ENCODE assay signal across 1 cellular context in the genomic region with DNA sequence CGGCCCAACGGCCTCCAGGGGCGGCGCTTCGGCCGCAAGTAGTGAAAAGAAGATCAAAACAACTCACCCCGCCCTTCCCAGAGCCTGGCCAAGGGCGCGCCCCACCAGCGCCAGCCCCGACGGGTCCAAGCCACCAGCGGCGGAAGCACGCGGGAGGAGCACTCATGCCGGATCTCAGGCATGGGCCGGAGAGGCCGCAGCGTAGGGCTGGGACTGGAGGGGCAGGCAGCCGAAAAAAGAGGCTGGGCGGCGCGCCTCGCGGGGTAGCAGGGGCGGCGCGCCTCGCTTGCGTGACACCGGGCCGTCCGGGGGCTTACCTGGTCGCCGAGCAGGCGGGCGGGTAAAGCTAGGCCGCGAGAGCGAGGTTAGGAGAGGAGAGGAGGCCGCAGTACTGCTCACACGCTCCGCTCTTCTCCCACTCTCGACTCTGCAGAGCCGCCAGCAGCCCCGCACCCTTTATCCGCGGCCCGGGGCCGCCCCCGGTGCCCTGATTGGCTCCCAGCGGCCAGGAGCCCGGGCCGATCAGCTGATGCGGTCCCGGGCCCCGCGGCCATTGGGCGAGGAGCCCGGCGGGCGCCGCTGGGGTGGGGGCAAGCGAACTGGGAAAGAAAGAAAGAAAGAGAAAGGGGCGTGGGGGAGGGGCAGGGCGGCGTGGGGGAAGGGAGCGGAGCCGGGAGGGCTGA.
TF ChIP-seq lines count a peak whose summit lies in the region.

Gene GLUL (minus strand): TSS at position 429 of the 683 bp plus-strand sequence. CDS start 3,053 bp downstream, outside the sequence.

TF ChIP-seq in HepG2, 621 proteins besides CTCF, POLR2A, EP300 and RAD21 (continued from another document and continues in another):
- TF ChIP-seq KLF9 (CRISPR knock-in tag; IDR thresholded peaks at IDR 0.05; ENCODE audit: low read depth) (no peak), ZNF280D (CRISPR knock-in tag; IDR thresholded peaks at IDR 0.05) (no peak; the same call in 1 of the 2 replicates), GFI1 (CRISPR knock-in tag; IDR thresholded peaks at IDR 0.05; ENCODE audit: borderline replicate concordance) (no peak; the same call in 1 of the 2 replicates), NFKBIZ (CRISPR knock-in tag; IDR thresholded peaks at IDR 0.05) (no peak), TEAD3 (CRISPR knock-in tag; optimal IDR thresholded peaks at IDR 0.05; ENCODE audit: borderline replicate concordance) (no peak), MZF1 (CRISPR knock-in tag; IDR thresholded peaks at IDR 0.05; ENCODE audit: borderline replicate concordance) (no peak), PAX8 (CRISPR knock-in tag; IDR thresholded peaks at IDR 0.05; ENCODE audit: borderline replicate concordance) (peak; percentile 31; the same call in 1 of the 2 replicates), ZBTB3 (CRISPR knock-in tag; IDR thresholded peaks at IDR 0.05; ENCODE audit: borderline replicate concordance, low read depth) (no peak), CEBPG (CRISPR knock-in tag; IDR thresholded peaks at IDR 0.05) (no peak), FOXA1 (IDR thresholded peaks at IDR 0.05) (no peak), FOXA1 (CRISPR knock-in tag; IDR thresholded peaks at IDR 0.05) (no peak), FOSL2 (CRISPR knock-in tag; IDR thresholded peaks at IDR 0.05) (no peak), ZNF713 (CRISPR knock-in tag; IDR thresholded peaks at IDR 0.05) (no peak), ZNF510 (CRISPR knock-in tag; IDR thresholded peaks at IDR 0.05; ENCODE audit: low read depth) (peak; percentile 47; the same call in 1 of the 2 replicates), JUND (CRISPR knock-in tag; IDR thresholded peaks at IDR 0.05) (peak; percentile 77), ETV6 (CRISPR knock-in tag; conservative IDR thresholded peaks at IDR 0.05) (no peak; the same call in 1 of the 2 replicates), ZNF205 (CRISPR knock-in tag; IDR thresholded peaks at IDR 0.05) (no peak; the same call in 1 of the 2 replicates), ZFP41 (CRISPR knock-in tag; IDR thresholded peaks at IDR 0.05; ENCODE audit: borderline replicate concordance) (no peak), BHLHE40 (IDR thresholded peaks at IDR 0.05; ENCODE audit: low read length) (0 out of 2 replicates have a peak, but pooled peaks have one; percentile 30), ZNF12 (CRISPR knock-in tag; IDR thresholded peaks at IDR 0.05) (0 out of 2 replicates have a peak, but pooled peaks have one; percentile 12), GTF2F1 (IDR thresholded peaks at IDR 0.05; ENCODE audit: low read length) (peak; percentile 92), ZNF331 (CRISPR knock-in tag; IDR thresholded peaks at IDR 0.05) (no peak; the same call in 1 of the 2 replicates), SP5 (CRISPR knock-in tag; IDR thresholded peaks at IDR 0.05; ENCODE audit: borderline replicate concordance, low read depth) (no peak), SRSF1 (optimal IDR thresholded peaks at IDR 0.05; ENCODE audit: low read depth, low read length) (no peak), SP140L (CRISPR knock-in tag; IDR thresholded peaks at IDR 0.05; ENCODE audit: borderline replicate concordance) (no peak), ZNF24 (IDR thresholded peaks at IDR 0.05) (no peak), AKAP8 (CRISPR knock-in tag; IDR thresholded peaks at IDR 0.05) (no peak), ZNF367 (CRISPR knock-in tag; IDR thresholded peaks at IDR 0.05; ENCODE audit: borderline replicate concordance) (0 out of 2 replicates have a peak, but pooled peaks have one; percentile 36), TCF12 (IDR thresholded peaks at IDR 0.05) (no peak), TCF12 (CRISPR knock-in tag; IDR thresholded peaks at IDR 0.05) (peak; percentile 45; the same call in 1 of the 2 replicates), KAT2B (IDR thresholded peaks at IDR 0.05; ENCODE audit: borderline replicate concordance, low read depth, low read length) (no peak), ZNF678 (CRISPR knock-in tag; IDR thresholded peaks at IDR 0.05) (peak; percentile 85; the same call in 1 of the 2 replicates), ZNF605 (CRISPR knock-in tag; IDR thresholded peaks at IDR 0.05) (peak; percentile 84; the same call in 1 of the 2 replicates), NRL (CRISPR knock-in tag; IDR thresholded peaks at IDR 0.05; ENCODE audit: borderline replicate concordance) (0 out of 2 replicates have a peak, but pooled peaks have one; percentile 63), MYC (CRISPR knock-in tag; IDR thresholded peaks at IDR 0.05; ENCODE audit: borderline replicate concordance) (no peak), ZNF503 (CRISPR knock-in tag; IDR thresholded peaks at IDR 0.05) (0 out of 2 replicates have a peak, but pooled peaks have one; percentile 19), CCAR2 (optimal IDR thresholded peaks at IDR 0.05; ENCODE audit: low read depth, low read length) (no peak), SCMH1 (CRISPR knock-in tag; IDR thresholded peaks at IDR 0.05; ENCODE audit: borderline replicate concordance) (no peak), SNAPC2 (CRISPR knock-in tag; IDR thresholded peaks at IDR 0.05) (no peak), ZSCAN12 (CRISPR knock-in tag; IDR thresholded peaks at IDR 0.05) (0 out of 2 replicates have a peak, but pooled peaks have one; percentile 22), SIN3B (IDR thresholded peaks at IDR 0.05; ENCODE audit: low read length) (no peak), POGZ (CRISPR knock-in tag; IDR thresholded peaks at IDR 0.05) (peak; percentile 66), MEIS2 (CRISPR knock-in tag; IDR thresholded peaks at IDR 0.05) (peak; percentile 18; the same call in 1 of the 2 replicates), ZNF7 (CRISPR knock-in tag; IDR thresholded peaks at IDR 0.05) (no peak), PHF8 (CRISPR knock-in tag; IDR thresholded peaks at IDR 0.05) (peak; percentile 87)
- TF ChIP-seq, protein P1, sequence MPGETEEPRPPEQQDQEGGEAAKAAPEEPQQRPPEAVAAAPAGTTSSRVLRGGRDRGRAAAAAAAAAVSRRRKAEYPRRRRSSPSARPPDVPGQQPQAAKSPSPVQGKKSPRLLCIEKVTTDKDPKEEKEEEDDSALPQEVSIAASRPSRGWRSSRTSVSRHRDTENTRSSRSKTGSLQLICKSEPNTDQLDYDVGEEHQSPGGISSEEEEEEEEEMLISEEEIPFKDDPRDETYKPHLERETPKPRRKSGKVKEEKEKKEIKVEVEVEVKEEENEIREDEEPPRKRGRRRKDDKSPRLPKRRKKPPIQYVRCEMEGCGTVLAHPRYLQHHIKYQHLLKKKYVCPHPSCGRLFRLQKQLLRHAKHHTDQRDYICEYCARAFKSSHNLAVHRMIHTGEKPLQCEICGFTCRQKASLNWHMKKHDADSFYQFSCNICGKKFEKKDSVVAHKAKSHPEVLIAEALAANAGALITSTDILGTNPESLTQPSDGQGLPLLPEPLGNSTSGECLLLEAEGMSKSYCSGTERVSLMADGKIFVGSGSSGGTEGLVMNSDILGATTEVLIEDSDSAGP (CRISPR knock-in tag; IDR thresholded peaks at IDR 0.05; ENCODE audit: borderline replicate concordance), result peak; percentile 82; the same call in 1 of the 2 replicates
- TF ChIP-seq, protein P2, sequence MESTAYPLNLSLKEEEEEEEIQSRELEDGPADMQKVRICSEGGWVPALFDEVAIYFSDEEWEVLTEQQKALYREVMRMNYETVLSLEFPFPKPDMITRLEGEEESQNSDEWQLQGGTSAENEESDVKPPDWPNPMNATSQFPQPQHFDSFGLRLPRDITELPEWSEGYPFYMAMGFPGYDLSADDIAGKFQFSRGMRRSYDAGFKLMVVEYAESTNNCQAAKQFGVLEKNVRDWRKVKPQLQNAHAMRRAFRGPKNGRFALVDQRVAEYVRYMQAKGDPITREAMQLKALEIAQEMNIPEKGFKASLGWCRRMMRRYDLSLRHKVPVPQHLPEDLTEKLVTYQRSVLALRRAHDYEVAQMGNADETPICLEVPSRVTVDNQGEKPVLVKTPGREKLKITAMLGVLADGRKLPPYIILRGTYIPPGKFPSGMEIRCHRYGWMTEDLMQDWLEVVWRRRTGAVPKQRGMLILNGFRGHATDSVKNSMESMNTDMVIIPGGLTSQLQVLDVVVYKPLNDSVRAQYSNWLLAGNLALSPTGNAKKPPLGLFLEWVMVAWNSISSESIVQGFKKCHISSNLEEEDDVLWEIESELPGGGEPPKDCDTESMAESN (CRISPR knock-in tag; conservative IDR thresholded peaks at IDR 0.05), result peak; percentile 85; the same call in 1 of the 2 replicates
- TF ChIP-seq, protein P3, sequence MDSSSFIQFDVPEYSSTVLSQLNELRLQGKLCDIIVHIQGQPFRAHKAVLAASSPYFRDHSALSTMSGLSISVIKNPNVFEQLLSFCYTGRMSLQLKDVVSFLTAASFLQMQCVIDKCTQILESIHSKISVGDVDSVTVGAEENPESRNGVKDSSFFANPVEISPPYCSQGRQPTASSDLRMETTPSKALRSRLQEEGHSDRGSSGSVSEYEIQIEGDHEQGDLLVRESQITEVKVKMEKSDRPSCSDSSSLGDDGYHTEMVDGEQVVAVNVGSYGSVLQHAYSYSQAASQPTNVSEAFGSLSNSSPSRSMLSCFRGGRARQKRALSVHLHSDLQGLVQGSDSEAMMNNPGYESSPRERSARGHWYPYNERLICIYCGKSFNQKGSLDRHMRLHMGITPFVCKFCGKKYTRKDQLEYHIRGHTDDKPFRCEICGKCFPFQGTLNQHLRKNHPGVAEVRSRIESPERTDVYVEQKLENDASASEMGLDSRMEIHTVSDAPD (CRISPR knock-in tag; IDR thresholded peaks at IDR 0.05), result 0 out of 2 replicates have a peak, but pooled peaks have one; percentile 48
- TF ChIP-seq, protein P4, sequence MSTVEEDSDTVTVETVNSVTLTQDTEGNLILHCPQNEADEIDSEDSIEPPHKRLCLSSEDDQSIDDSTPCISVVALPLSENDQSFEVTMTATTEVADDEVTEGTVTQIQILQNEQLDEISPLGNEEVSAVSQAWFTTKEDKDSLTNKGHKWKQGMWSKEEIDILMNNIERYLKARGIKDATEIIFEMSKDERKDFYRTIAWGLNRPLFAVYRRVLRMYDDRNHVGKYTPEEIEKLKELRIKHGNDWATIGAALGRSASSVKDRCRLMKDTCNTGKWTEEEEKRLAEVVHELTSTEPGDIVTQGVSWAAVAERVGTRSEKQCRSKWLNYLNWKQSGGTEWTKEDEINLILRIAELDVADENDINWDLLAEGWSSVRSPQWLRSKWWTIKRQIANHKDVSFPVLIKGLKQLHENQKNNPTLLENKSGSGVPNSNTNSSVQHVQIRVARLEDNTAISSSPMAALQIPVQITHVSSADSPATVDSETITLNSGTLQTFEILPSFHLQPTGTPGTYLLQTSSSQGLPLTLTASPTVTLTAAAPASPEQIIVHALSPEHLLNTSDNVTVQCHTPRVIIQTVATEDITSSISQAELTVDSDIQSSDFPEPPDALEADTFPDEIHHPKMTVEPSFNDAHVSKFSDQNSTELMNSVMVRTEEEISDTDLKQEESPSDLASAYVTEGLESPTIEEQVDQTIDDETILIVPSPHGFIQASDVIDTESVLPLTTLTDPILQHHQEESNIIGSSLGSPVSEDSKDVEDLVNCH (CRISPR knock-in tag; IDR thresholded peaks at IDR 0.05), result peak; percentile 76; the same call in 1 of the 2 replicates
- TF ChIP-seq, protein P5, sequence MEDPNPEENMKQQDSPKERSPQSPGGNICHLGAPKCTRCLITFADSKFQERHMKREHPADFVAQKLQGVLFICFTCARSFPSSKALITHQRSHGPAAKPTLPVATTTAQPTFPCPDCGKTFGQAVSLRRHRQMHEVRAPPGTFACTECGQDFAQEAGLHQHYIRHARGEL (CRISPR knock-in tag; IDR thresholded peaks at IDR 0.05), result no peak
- TF ChIP-seq, protein P6, sequence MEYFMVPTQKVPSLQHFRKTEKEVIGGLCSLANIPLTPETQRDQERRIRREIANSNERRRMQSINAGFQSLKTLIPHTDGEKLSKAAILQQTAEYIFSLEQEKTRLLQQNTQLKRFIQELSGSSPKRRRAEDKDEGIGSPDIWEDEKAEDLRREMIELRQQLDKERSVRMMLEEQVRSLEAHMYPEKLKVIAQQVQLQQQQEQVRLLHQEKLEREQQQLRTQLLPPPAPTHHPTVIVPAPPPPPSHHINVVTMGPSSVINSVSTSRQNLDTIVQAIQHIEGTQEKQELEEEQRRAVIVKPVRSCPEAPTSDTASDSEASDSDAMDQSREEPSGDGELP (IDR thresholded peaks at IDR 0.05; ENCODE audit: borderline replicate concordance, low read depth), result peak; percentile 88; the same call in 1 of the 2 replicates
